In genomic region chr5:105213078-105213477, GRCh38 we compare ENCODE assay signal across 31 cellular contexts.
DNase-seq lines count a peak whose midpoint lies in the region; TF ChIP-seq lines count a peak whose summit lies in the region.
"Had no signal": no experiment of that assay in that cellular context is flagged by ENCODE, and none has a peak within 500 bp of the region (broad histone marks: within the 10 kb centered on the region; RNA-seq: fewer than 3 reads in every experiment).

No MANE protein-coding gene starts in this region.

- no peaks in the 10 kb centered on the region for H3K9me2 ChIP-seq in hepatocyte (replicated peaks; ENCODE audit: insufficient read depth)

- peak overlapping the region; percentile 59 for H2AFZ ChIP-seq in hepatocyte

- no peaks in the 10 kb centered on the region for H4K20me1 ChIP-seq in hepatocyte (ENCODE audit: insufficient read depth, poor library complexity, severe bottlenecking)
- H4K20me1 ChIP-seq: BLaER1; BLaER1 treated with 17β-estradiol and CSF1 and Interleukin-3, amounts not matched to agents 10 nM and 100 nM had no signal

- DNase-seq in NCI-H2227 (lab: John Stamatoyannopoulos, UW; ENCODE audit: unreplicated experiment) (peak; percentile 1), NCI-H2227 treated with DMSO at 0.1 percent for 48 hours (lab: John Stamatoyannopoulos, UW) (no peak), hepatocyte (ENCODE audit: low spot score) (no peak), posterior cingulate gyrus (no peak), anterior cingulate cortex (lab: John Stamatoyannopoulos, UW) (no peak)
- DNase-seq: 8988T; ACHN; AML-193; BE2C; C1 segment of cervical spinal cord; Caco-2; Calu3; CD4-positive, alpha-beta memory T cell; CD4-positive, alpha-beta T cell; CD4-positive, CD25-positive, alpha-beta regulatory T cell; CD8-positive, alpha-beta memory T cell; CD8-positive, alpha-beta T cell; COR-L47; DMS 273 treated with DMSO at 0.1 percent for 48 hours; DMS153; DMS53; DMS79; DMS79 treated with DMSO at 0.1 percent for 48 hours; DND-41; EL had no signal

- intact Hi-C loops in posterior cingulate gyrus (cut with DNase I): no loop called here

- H3K27ac ChIP-seq in HEK293 (ENCODE audit: extremely low read depth, low read depth, low read length): no peak overlapping the region
- no peak overlapping the region for H3K27ac ChIP-seq in hepatocyte
- H3K27ac ChIP-seq: 22Rv1; A549; BLaER1; BLaER1 treated with 17β-estradiol and CSF1 and Interleukin-3, amounts not matched to agents 10 nM and 100 nM; C4-2B had no signal

- no peaks in the 10 kb centered on the region for H3K27me3 ChIP-seq in hepatocyte
- H3K27me3 ChIP-seq: BE2C; BLaER1; BLaER1 treated with 17β-estradiol and CSF1 and Interleukin-3, amounts not matched to agents 10 nM and 100 nM had no signal

- H3K4me3 ChIP-seq in HEK293 (ENCODE audit: low read depth, low read length): no peak overlapping the region
- no peak overlapping the region for H3K4me3 ChIP-seq in hepatocyte
- H3K4me3 ChIP-seq: A549; BLaER1; BLaER1 treated with 17β-estradiol and CSF1 and Interleukin-3, amounts not matched to agents 10 nM and 100 nM had no signal

- H3K79me2 ChIP-seq in hepatocyte: no peaks in the 10 kb centered on the region

- CTCF ChIA-PET in HEK293 (lab: Yijun Ruan, JAX): no interaction called here

- no peaks in the 10 kb centered on the region for H3K9me3 ChIP-seq in HEK293 (ENCODE audit: control insufficient read depth, insufficient read depth, low read depth, low read length)
- H3K9me3 ChIP-seq in hepatocyte (ENCODE audit: low read depth): no peaks in the 10 kb centered on the region
- H3K9me3 ChIP-seq: A549; BE2C; BLaER1; BLaER1 treated with 17β-estradiol and CSF1 and Interleukin-3, amounts not matched to agents 10 nM and 100 nM had no signal

- TF ChIP-seq CTCF in HEK293 (tag by site-specific recombination; IDR thresholded peaks at IDR 0.05): no peak
- TF ChIP-seq CTCF in hepatocyte (IDR thresholded peaks at IDR 0.05; ENCODE audit: poor library complexity): no peak

- H3K4me2 ChIP-seq in hepatocyte: no peak overlapping the region
- H3K4me2 ChIP-seq: A549; BLaER1; BLaER1 treated with 17β-estradiol and CSF1 and Interleukin-3, amounts not matched to agents 10 nM and 100 nM had no signal

- H3K36me3 ChIP-seq in HEK293 (ENCODE audit: control insufficient read depth in 2 of 2, insufficient read depth in 1 of 2, low read length in 2 of 2): no peaks in the 10 kb centered on the region
- H3K36me3 ChIP-seq in hepatocyte (replicated peaks; ENCODE audit: insufficient read depth, low read depth): no peaks in the 10 kb centered on the region
- H3K36me3 ChIP-seq: BE2C; BLaER1; BLaER1 treated with 17β-estradiol and CSF1 and Interleukin-3, amounts not matched to agents 10 nM and 100 nM had no signal

- no peaks in the 10 kb centered on the region for H3K4me1 ChIP-seq in HEK293 (ENCODE audit: control insufficient read depth, insufficient read depth, low read length)
- no peaks in the 10 kb centered on the region for H3K4me1 ChIP-seq in hepatocyte (ENCODE audit: insufficient read depth)
- H3K4me1 ChIP-seq: A549; BLaER1; BLaER1 treated with 17β-estradiol and CSF1 and Interleukin-3, amounts not matched to agents 10 nM and 100 nM; Caco-2 had no signal

- POLR2A ChIA-PET in HEK293 (lab: Yijun Ruan, JAX): no interaction called here

TF ChIP-seq in HEK293, 187 proteins besides CTCF, POLR2A, EP300 and RAD21:
- no peak for TF ChIP-seq ZFP37 (tag by site-specific recombination; IDR thresholded peaks at IDR 0.05)
- peak; percentile 76; the same call in 1 of the 2 replicates for TF ChIP-seq TCF7L2 (IDR thresholded peaks at IDR 0.05; ENCODE audit: borderline replicate concordance, low read depth, low read length)
